1 cellular context compared by ENCODE assay signal in the genomic region with DNA sequence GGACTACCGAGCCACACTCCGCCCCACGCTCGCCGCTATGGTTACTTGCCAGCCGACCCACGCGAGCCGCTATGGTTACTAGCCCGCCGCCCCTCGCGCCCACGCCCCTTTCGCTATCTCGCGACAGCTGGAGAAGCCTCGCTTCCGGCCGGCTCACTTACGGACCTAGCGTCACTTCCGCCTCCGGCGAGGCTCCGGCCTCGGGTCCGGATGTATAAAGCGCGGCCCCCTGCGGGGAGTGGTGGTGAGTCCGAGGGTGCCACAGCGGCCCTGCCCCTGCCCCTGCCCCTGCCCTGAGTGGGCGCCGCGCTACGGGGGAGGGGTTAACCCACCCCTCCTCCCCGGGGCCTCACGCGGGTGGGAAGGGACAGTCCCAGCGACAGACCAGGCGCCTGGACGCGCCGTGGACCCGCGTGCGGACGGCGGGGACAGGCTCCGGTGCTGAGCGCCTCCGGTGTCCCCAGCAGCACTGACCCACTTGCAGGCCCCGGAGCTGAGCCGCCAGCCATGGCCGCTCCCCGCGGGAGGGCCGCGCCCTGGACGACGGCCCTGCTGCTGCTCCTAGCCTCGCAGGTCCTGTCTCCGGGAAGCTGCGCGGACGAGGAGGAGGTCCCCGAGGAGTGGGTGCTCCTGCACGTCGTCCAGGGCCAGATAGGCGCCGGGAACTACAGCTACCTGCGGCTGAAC.
TF ChIP-seq lines count a peak whose summit lies in the region.

A gene (plus strand): TSS at position 174 of the 687 bp plus-strand sequence. CDS start 334 bp downstream, at position 508.
A gene (minus strand): TSS at position 77 of the 687 bp plus-strand sequence. CDS start 13,024 bp downstream, outside the sequence.

TF ChIP-seq in K562, 482 proteins besides CTCF, POLR2A, EP300 and RAD21 (continued from another document and continues in another):
- TF ChIP-seq, protein P1, sequence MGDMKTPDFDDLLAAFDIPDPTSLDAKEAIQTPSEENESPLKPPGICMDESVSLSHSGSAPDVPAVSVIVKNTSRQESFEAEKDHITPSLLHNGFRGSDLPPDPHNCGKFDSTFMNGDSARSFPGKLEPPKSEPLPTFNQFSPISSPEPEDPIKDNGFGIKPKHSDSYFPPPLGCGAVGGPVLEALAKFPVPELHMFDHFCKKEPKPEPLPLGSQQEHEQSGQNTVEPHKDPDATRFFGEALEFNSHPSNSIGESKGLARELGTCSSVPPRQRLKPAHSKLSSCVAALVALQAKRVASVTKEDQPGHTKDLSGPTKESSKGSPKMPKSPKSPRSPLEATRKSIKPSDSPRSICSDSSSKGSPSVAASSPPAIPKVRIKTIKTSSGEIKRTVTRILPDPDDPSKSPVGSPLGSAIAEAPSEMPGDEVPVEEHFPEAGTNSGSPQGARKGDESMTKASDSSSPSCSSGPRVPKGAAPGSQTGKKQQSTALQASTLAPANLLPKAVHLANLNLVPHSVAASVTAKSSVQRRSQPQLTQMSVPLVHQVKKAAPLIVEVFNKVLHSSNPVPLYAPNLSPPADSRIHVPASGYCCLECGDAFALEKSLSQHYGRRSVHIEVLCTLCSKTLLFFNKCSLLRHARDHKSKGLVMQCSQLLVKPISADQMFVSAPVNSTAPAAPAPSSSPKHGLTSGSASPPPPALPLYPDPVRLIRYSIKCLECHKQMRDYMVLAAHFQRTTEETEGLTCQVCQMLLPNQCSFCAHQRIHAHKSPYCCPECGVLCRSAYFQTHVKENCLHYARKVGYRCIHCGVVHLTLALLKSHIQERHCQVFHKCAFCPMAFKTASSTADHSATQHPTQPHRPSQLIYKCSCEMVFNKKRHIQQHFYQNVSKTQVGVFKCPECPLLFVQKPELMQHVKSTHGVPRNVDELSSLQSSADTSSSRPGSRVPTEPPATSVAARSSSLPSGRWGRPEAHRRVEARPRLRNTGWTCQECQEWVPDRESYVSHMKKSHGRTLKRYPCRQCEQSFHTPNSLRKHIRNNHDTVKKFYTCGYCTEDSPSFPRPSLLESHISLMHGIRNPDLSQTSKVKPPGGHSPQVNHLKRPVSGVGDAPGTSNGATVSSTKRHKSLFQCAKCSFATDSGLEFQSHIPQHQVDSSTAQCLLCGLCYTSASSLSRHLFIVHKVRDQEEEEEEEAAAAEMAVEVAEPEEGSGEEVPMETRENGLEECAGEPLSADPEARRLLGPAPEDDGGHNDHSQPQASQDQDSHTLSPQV (IDR thresholded peaks at IDR 0.05): no peak
- TF ChIP-seq, protein P2, sequence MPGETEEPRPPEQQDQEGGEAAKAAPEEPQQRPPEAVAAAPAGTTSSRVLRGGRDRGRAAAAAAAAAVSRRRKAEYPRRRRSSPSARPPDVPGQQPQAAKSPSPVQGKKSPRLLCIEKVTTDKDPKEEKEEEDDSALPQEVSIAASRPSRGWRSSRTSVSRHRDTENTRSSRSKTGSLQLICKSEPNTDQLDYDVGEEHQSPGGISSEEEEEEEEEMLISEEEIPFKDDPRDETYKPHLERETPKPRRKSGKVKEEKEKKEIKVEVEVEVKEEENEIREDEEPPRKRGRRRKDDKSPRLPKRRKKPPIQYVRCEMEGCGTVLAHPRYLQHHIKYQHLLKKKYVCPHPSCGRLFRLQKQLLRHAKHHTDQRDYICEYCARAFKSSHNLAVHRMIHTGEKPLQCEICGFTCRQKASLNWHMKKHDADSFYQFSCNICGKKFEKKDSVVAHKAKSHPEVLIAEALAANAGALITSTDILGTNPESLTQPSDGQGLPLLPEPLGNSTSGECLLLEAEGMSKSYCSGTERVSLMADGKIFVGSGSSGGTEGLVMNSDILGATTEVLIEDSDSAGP (CRISPR knock-in tag; IDR thresholded peaks at IDR 0.05): no peak
- TF ChIP-seq, protein P3, sequence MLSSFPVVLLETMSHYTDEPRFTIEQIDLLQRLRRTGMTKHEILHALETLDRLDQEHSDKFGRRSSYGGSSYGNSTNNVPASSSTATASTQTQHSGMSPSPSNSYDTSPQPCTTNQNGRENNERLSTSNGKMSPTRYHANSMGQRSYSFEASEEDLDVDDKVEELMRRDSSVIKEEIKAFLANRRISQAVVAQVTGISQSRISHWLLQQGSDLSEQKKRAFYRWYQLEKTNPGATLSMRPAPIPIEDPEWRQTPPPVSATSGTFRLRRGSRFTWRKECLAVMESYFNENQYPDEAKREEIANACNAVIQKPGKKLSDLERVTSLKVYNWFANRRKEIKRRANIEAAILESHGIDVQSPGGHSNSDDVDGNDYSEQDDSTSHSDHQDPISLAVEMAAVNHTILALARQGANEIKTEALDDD (IDR thresholded peaks at IDR 0.05): peak; percentile 40; the same call in 1 of the 2 replicates
- TF ChIP-seq, protein P4, sequence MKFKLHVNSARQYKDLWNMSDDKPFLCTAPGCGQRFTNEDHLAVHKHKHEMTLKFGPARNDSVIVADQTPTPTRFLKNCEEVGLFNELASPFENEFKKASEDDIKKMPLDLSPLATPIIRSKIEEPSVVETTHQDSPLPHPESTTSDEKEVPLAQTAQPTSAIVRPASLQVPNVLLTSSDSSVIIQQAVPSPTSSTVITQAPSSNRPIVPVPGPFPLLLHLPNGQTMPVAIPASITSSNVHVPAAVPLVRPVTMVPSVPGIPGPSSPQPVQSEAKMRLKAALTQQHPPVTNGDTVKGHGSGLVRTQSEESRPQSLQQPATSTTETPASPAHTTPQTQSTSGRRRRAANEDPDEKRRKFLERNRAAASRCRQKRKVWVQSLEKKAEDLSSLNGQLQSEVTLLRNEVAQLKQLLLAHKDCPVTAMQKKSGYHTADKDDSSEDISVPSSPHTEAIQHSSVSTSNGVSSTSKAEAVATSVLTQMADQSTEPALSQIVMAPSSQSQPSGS (CRISPR knock-in tag; IDR thresholded peaks at IDR 0.05): no peak
- peak; percentile 100 for TF ChIP-seq HNRNPL (IDR thresholded peaks at IDR 0.05; ENCODE audit: low read depth, low read length)
- TF ChIP-seq, protein P5, sequence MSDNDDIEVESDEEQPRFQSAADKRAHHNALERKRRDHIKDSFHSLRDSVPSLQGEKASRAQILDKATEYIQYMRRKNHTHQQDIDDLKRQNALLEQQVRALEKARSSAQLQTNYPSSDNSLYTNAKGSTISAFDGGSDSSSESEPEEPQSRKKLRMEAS (CRISPR knock-in tag; IDR thresholded peaks at IDR 0.05): peak; percentile 14; the same call in 1 of the 2 replicates
- peak; percentile 84 for TF ChIP-seq MYC (IDR thresholded peaks at IDR 0.05; ENCODE audit: low read depth, low read length)
- peak; percentile 7; the same call in 1 of the 2 replicates for TF ChIP-seq MYC (CRISPR knock-in tag; IDR thresholded peaks at IDR 0.05; ENCODE audit: borderline replicate concordance, low read depth)
- TF ChIP-seq LCOR (CRISPR knock-in tag; IDR thresholded peaks at IDR 0.05): peak; percentile 49
- peak; percentile 95 for TF ChIP-seq RBM25 (IDR thresholded peaks at IDR 0.05; ENCODE audit: low read depth, low read length, severe bottlenecking)
- TF ChIP-seq TCF3 (CRISPR knock-in tag; IDR thresholded peaks at IDR 0.05): peak; percentile 8; the same call in 1 of the 2 replicates
- TF ChIP-seq, protein P6, sequence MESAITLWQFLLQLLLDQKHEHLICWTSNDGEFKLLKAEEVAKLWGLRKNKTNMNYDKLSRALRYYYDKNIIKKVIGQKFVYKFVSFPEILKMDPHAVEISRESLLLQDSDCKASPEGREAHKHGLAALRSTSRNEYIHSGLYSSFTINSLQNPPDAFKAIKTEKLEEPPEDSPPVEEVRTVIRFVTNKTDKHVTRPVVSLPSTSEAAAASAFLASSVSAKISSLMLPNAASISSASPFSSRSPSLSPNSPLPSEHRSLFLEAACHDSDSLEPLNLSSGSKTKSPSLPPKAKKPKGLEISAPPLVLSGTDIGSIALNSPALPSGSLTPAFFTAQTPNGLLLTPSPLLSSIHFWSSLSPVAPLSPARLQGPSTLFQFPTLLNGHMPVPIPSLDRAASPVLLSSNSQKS (CRISPR knock-in tag; IDR thresholded peaks at IDR 0.05): no peak
- peak; percentile 90 for TF ChIP-seq RBM22 (IDR thresholded peaks at IDR 0.05; ENCODE audit: low read depth, low read length, poor library complexity, severe bottlenecking)
- no peak for TF ChIP-seq PYGO2 (tag; IDR thresholded peaks at IDR 0.05)
- TF ChIP-seq ELF2 (CRISPR knock-in tag; IDR thresholded peaks at IDR 0.05): peak; percentile 55; the same call in 1 of the 2 replicates
- TF ChIP-seq, protein P7, sequence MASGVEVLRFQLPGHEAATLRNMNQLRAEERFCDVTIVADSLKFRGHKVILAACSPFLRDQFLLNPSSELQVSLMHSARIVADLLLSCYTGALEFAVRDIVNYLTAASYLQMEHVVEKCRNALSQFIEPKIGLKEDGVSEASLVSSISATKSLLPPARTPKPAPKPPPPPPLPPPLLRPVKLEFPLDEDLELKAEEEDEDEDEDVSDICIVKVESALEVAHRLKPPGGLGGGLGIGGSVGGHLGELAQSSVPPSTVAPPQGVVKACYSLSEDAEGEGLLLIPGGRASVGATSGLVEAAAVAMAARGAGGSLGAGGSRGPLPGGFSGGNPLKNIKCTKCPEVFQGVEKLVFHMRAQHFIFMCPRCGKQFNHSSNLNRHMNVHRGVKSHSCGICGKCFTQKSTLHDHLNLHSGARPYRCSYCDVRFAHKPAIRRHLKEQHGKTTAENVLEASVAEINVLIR (CRISPR knock-in tag; IDR thresholded peaks at IDR 0.05): peak; percentile 89
- peak; percentile 88 for TF ChIP-seq KAT7 (CRISPR knock-in tag; IDR thresholded peaks at IDR 0.05; ENCODE audit: borderline replicate concordance)
- TF ChIP-seq FIP1L1 (IDR thresholded peaks at IDR 0.05; ENCODE audit: low read depth, low read length, poor library complexity, severe bottlenecking): peak; percentile 73
- peak; percentile 16; the same call in 1 of the 2 replicates for TF ChIP-seq RNF2 (IDR thresholded peaks at IDR 0.05)
- TF ChIP-seq ZNF224 (CRISPR knock-in tag; IDR thresholded peaks at IDR 0.05): no peak
- peak; percentile 82 to 83; a peak in 3 of 4 replicates for TF ChIP-seq MAZ (CRISPR knock-in tag; conservative IDR thresholded peaks at IDR 0.05 in 1 of 2, IDR thresholded peaks at IDR 0.05 in 1 of 2)
- no peak for TF ChIP-seq NR2C1 (IDR thresholded peaks at IDR 0.05)
- no peak for TF ChIP-seq NR2C1 (tag; IDR thresholded peaks at IDR 0.05)
- peak; percentile 95 for TF ChIP-seq TGIF2 (CRISPR knock-in tag; IDR thresholded peaks at IDR 0.05)
- TF ChIP-seq, protein P8, sequence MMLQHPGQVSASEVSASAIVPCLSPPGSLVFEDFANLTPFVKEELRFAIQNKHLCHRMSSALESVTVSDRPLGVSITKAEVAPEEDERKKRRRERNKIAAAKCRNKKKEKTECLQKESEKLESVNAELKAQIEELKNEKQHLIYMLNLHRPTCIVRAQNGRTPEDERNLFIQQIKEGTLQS (IDR thresholded peaks at IDR 0.05): no peak
- TF ChIP-seq, protein P8 (CRISPR knock-in tag; conservative IDR thresholded peaks at IDR 0.05): 0 out of 2 replicates have a peak, but pooled peaks have one; percentile 62
- peak; percentile 97 for TF ChIP-seq ETV5 (CRISPR knock-in tag; IDR thresholded peaks at IDR 0.05; ENCODE audit: low read depth)
- TF ChIP-seq SMARCA4 (IDR thresholded peaks at IDR 0.05): no peak; the same call in 1 of the 2 replicates
- peak in 1 of 2 experiments; percentile 65; a peak in 1 of 4 replicates for TF ChIP-seq KDM4B (IDR thresholded peaks at IDR 0.05; ENCODE audit: borderline replicate concordance in 2 of 2, low read depth in 1 of 2)
- TF ChIP-seq ZNF436 (CRISPR knock-in tag; IDR thresholded peaks at IDR 0.05): peak; percentile 14; the same call in 1 of the 2 replicates
- TF ChIP-seq, protein P9, sequence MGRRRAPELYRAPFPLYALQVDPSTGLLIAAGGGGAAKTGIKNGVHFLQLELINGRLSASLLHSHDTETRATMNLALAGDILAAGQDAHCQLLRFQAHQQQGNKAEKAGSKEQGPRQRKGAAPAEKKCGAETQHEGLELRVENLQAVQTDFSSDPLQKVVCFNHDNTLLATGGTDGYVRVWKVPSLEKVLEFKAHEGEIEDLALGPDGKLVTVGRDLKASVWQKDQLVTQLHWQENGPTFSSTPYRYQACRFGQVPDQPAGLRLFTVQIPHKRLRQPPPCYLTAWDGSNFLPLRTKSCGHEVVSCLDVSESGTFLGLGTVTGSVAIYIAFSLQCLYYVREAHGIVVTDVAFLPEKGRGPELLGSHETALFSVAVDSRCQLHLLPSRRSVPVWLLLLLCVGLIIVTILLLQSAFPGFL (CRISPR knock-in tag; IDR thresholded peaks at IDR 0.05): 0 out of 2 replicates have a peak, but pooled peaks have one; percentile 93
- peak; percentile 61; the same call in 1 of the 2 replicates for TF ChIP-seq DIDO1 (tag; IDR thresholded peaks at IDR 0.05; ENCODE audit: low read depth)
- TF ChIP-seq, protein P10, sequence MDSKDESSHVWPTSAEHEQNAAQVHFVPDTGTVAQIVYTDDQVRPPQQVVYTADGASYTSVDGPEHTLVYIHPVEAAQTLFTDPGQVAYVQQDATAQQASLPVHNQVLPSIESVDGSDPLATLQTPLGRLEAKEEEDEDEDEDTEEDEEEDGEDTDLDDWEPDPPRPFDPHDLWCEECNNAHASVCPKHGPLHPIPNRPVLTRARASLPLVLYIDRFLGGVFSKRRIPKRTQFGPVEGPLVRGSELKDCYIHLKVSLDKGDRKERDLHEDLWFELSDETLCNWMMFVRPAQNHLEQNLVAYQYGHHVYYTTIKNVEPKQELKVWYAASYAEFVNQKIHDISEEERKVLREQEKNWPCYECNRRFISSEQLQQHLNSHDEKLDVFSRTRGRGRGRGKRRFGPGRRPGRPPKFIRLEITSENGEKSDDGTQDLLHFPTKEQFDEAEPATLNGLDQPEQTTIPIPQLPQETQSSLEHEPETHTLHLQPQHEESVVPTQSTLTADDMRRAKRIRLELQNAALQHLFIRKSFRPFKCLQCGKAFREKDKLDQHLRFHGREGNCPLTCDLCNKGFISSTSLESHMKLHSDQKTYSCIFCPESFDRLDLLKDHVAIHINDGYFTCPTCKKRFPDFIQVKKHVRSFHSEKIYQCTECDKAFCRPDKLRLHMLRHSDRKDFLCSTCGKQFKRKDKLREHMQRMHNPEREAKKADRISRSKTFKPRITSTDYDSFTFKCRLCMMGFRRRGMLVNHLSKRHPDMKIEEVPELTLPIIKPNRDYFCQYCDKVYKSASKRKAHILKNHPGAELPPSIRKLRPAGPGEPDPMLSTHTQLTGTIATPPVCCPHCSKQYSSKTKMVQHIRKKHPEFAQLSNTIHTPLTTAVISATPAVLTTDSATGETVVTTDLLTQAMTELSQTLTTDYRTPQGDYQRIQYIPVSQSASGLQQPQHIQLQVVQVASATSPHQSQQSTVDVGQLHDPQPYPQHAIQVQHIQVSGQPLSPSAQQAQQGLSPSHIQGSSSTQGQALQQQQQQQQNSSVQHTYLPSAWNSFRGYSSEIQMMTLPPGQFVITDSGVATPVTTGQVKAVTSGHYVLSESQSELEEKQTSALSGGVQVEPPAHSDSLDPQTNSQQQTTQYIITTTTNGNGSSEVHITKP (IDR thresholded peaks at IDR 0.05; ENCODE audit: partially characterized antibody): peak; percentile 34
- no peak for TF ChIP-seq ZFP30 (CRISPR knock-in tag; IDR thresholded peaks at IDR 0.05; ENCODE audit: borderline replicate concordance)
- TF ChIP-seq GTF2F1 (IDR thresholded peaks at IDR 0.05; ENCODE audit: low read depth, low read length): peak; percentile 73; the same call in 1 of the 2 replicates
- peak; percentile 92 for TF ChIP-seq SAFB (IDR thresholded peaks at IDR 0.05; ENCODE audit: borderline replicate concordance, low read depth, low read length)
